9 cellular contexts compared by ENCODE assay signal in genomic region chr4:139651282-139652194, GRCh38. TPM values are rescaled to one million over a fixed set of nuclear protein-coding genes. Genes with fewer than 3 reads are reported as not detected.
A peak's percentile ranks its signal among the peaks of the same experiment; 100 is the strongest.
DNase-seq lines count a peak whose midpoint lies in the region; ATAC-seq and TF ChIP-seq lines count a peak whose summit lies in the region.
"Had no signal": no experiment of that assay in that cellular context is flagged by ENCODE, and none has a peak within 500 bp of the region (broad histone marks: within the 10 kb centered on the region; RNA-seq: fewer than 3 reads in every experiment).

No MANE protein-coding gene starts in this region.

- no peaks in the 10 kb centered on the region for H3K79me1 ChIP-seq in IMR-90 (ENCODE audit: low read depth in 1 of 2, low read length in 2 of 2)

- peaks cover 11% of the 10 kb centered on the region for H3K4me1 Mint-ChIP-seq in nephron

- H3K9me2 ChIP-seq in PC-3 (replicated peaks; ENCODE audit: low read length), result no peaks in the 10 kb centered on the region

- no peaks in the 10 kb centered on the region for H3K9me3 Mint-ChIP-seq in nephron
- H3K9me3 Mint-ChIP-seq: dendritic cell treated with granulocyte-macrophage colony-stimulating factor and Interleukin-4, amounts not matched to agents 40 ng/mL and 50 ng/mL, for 4 days had no signal

- no peak overlapping the region for H3K4ac ChIP-seq in IMR-90 (ENCODE audit: low read depth, low read length)

- no peaks in the 10 kb centered on the region for H3K9me1 ChIP-seq in IMR-90 (ENCODE audit: insufficient read depth, low read length)

- H3K27me3 Mint-ChIP-seq in nephron (ENCODE audit: low read depth), result peaks cover 7% of the 10 kb centered on the region

- peak overlapping the region; percentile 2 to 29 (median 19) for H3K4me3 Mint-ChIP-seq in nephron
- H3K4me3 Mint-ChIP-seq: dendritic cell treated with granulocyte-macrophage colony-stimulating factor and Interleukin-4, amounts not matched to agents 40 ng/mL and 50 ng/mL, for 4 days had no signal

- TF ChIP-seq CTCF in IMR-90 (conservative IDR thresholded peaks at IDR 0.05; ENCODE audit: low read depth, low read length), result peak; percentile 93
- peak; percentile 85 for TF ChIP-seq CTCF in PC-3 (conservative IDR thresholded peaks at IDR 0.05; ENCODE audit: low read depth, low read length)
- peak; percentile 85 to 91 (median 86) for TF ChIP-seq CTCF in nephron (IDR thresholded peaks at IDR 0.05; ENCODE audit: unreplicated experiment in 3 of 3)

- H3K27me3 ChIP-seq in IMR-90 (ENCODE audit: control insufficient read depth, insufficient read depth, low read length), result no peaks in the 10 kb centered on the region
- H3K27me3 ChIP-seq in PC-3 (ENCODE audit: low read length), result no peaks in the 10 kb centered on the region
- no peaks in the 10 kb centered on the region for H3K27me3 ChIP-seq in stomach smooth muscle (ENCODE audit: control insufficient read depth in 1 of 2, insufficient read depth in 2 of 2, low read length in 2 of 2)

- TF ChIP-seq POLR2A in IMR-90 (IDR thresholded peaks at IDR 0.05; ENCODE audit: low read depth, low read length), result no peak

- no peak overlapping the region for H4K91ac ChIP-seq in IMR-90 (ENCODE audit: insufficient read depth, low read depth, low read length)

- no peak overlapping the region for H3K27ac ChIP-seq in IMR-90 (ENCODE audit: insufficient read depth, low read length)
- H3K27ac ChIP-seq in PC-3 (ENCODE audit: low read length), result no peak overlapping the region
- no peak overlapping the region for H3K27ac ChIP-seq in stomach smooth muscle (ENCODE audit: low read length)

- no peak overlapping the region for H2BK5ac ChIP-seq in IMR-90 (ENCODE audit: low read depth, low read length, poor library complexity, severe bottlenecking)

- H2AK9ac ChIP-seq in IMR-90 (replicated peaks; ENCODE audit: low read depth, low read length, poor library complexity), result no peak overlapping the region

- in situ Hi-C loops in Caki2 (cut with HindIII; ENCODE audit: low pct_unique_long_range_greater_than_20kb, low sequenced_read_pairs) (no loop called here), IMR-90 (cut with MboI; ENCODE audit: low sequenced_read_pairs) (loop anchor here (5.0 kb wide), 1 partner anchor 154 kb away; no protein-coding TSS in a partner anchor)

- no peak overlapping the region for H4K5ac ChIP-seq in IMR-90 (ENCODE audit: low read depth, low read length)

- DNase-seq in Caki2 (ENCODE audit: low read depth) (peak; percentile 52), IMR-90 (peak; percentile 83), PC-3 (peak; percentile 68), activated T-cell treated with anti-CD3 and anti-CD28 coated beads for 24 hours (ENCODE audit: low read depth) (peak; percentile 48)

- no peak overlapping the region for H3K23ac ChIP-seq in IMR-90 (ENCODE audit: low read depth, low read length)

- H3K79me2 ChIP-seq in PC-3 (ENCODE audit: low read length), result no peaks in the 10 kb centered on the region

- H4K20me1 ChIP-seq in IMR-90 (ENCODE audit: insufficient read depth, low read length) (no peaks in the 10 kb centered on the region), PC-3 (ENCODE audit: low read length) (no peaks in the 10 kb centered on the region)

- no peaks in the 10 kb centered on the region for H3F3A ChIP-seq in PC-3 (ENCODE audit: low read length, unreplicated experiment)

- intact Hi-C loops in IMR-90 (cut with micrococcal nuclease), result loop anchor here (1.0 to 2.0 kb wide), 4 partner anchors 48 to 235 kb away; no protein-coding TSS in a partner anchor
- intact Hi-C loops in PC-3 (cut with micrococcal nuclease), result loop anchor here (1.0 to 2.0 kb wide), 3 partner anchors 15 to 48 kb away; no protein-coding TSS in a partner anchor

- H2AK5ac ChIP-seq in IMR-90 (ENCODE audit: low read depth, low read length), result no peak overlapping the region

- no peaks in the 10 kb centered on the region for H3K36me3 Mint-ChIP-seq in nephron (ENCODE audit: low read depth)

- dilution Hi-C loops in IMR-90 (cut with HindIII; ENCODE audit: low sequenced_read_pairs, unreplicated experiment), result no loop called here

- H3K4me2 ChIP-seq in IMR-90 (ENCODE audit: low read depth, low read length), result peak overlapping the region; percentile 9; the same call in 1 of the 2 replicates
- peak overlapping the region; percentile 58 for H3K4me2 ChIP-seq in PC-3 (ENCODE audit: low read length)

- H3K9me3 ChIP-seq in IMR-90 (ENCODE audit: control insufficient read depth, insufficient read depth, low read length) (no peaks in the 10 kb centered on the region), PC-3 (ENCODE audit: low read length) (no peaks in the 10 kb centered on the region), stomach smooth muscle (ENCODE audit: control insufficient read depth in 2 of 2, low read length in 2 of 2) (no peaks in the 10 kb centered on the region)

- 6% methylated on average over 2 of the region's 13 CpGs; no CpG with 5 or more reads in 1 of the 2 experiments for WGBS in IMR-90 (ENCODE audit: extremely low coverage in 2 of 2, insufficient read length in 1 of 2), 2 experiments

- peak; percentile 86 for ATAC-seq in GM21360 (IDR thresholded peaks at IDR 0.05; ENCODE audit: unreplicated experiment)
- ATAC-seq in IMR-90 (ENCODE audit: low read depth), result peak; percentile 93
- peak; percentile 37 for ATAC-seq in PC-3
- peak; percentile 62 for ATAC-seq in esophagus mucosa

- peak; percentile 81 for TF ChIP-seq RAD21 in IMR-90 (IDR thresholded peaks at IDR 0.05; ENCODE audit: low read length)

- H3K4me3 ChIP-seq in IMR-90 (ENCODE audit: insufficient read depth, low read depth, low read length) (no peak overlapping the region), PC-3 (ENCODE audit: low read length) (no peak overlapping the region), stomach smooth muscle (ENCODE audit: low read length in 2 of 2) (peak overlapping the region; percentile 41 to 62)

- H3K4me1 ChIP-seq in IMR-90 (ENCODE audit: control insufficient read depth, insufficient read depth, low read length), result no peaks in the 10 kb centered on the region
- peaks cover 20% of the 10 kb centered on the region for H3K4me1 ChIP-seq in PC-3 (ENCODE audit: insufficient read depth, low read length)
- peaks cover 13% of the 10 kb centered on the region for H3K4me1 ChIP-seq in stomach smooth muscle (ENCODE audit: control insufficient read depth, insufficient read depth, low read length)

- H3K56ac ChIP-seq in IMR-90 (ENCODE audit: extremely low read depth, insufficient read depth, low read length), result no peak overlapping the region

- CTCF ChIA-PET in IMR-90 (lab: Yijun Ruan, JAX) (interaction anchor here (0.6 to 4.6 kb wide), 6 partner anchors 10 to 602 kb away, joined by 3 to 37 read pairs (median 5); no protein-coding TSS in a partner anchor), PC-3 (lab: Charles Lee) (interaction anchor here (1.6 kb wide), 1 partner anchor 48 kb away, joined by 6 read pairs; no protein-coding TSS in a partner anchor)

- H4K8ac ChIP-seq in IMR-90 (ENCODE audit: low read depth in 2 of 2, low read length in 2 of 2), result no peak overlapping the region

- H3K36me3 ChIP-seq in IMR-90 (ENCODE audit: control insufficient read depth, insufficient read depth, low read length), result no peaks in the 10 kb centered on the region
- H3K36me3 ChIP-seq in PC-3 (ENCODE audit: low read depth, low read length), result no peaks in the 10 kb centered on the region
- no peaks in the 10 kb centered on the region for H3K36me3 ChIP-seq in stomach smooth muscle (ENCODE audit: control insufficient read depth in 2 of 2, insufficient read depth in 2 of 2, low read length in 2 of 2)

- H3K27ac Mint-ChIP-seq in nephron, result peak overlapping the region; percentile 41 to 50 (median 43)
- H3K27ac Mint-ChIP-seq: dendritic cell treated with granulocyte-macrophage colony-stimulating factor and Interleukin-4, amounts not matched to agents 40 ng/mL and 50 ng/mL, for 4 days had no signal

- peak overlapping the region; percentile 69 for H2AFZ ChIP-seq in IMR-90 (replicated peaks; ENCODE audit: low read length, poor library complexity)
- H2AFZ ChIP-seq in PC-3 (ENCODE audit: low read length), result peak overlapping the region; percentile 65; the same call in 1 of the 2 replicates

- BruUV-seq in IMR-90 (replicated peaks; lab: Mats Ljungman, UMichigan) (no TSS peak), PC-3 (replicated peaks; lab: Mats Ljungman, UMichigan) (no TSS peak)

- POLR2A ChIA-PET in IMR-90 (lab: Charles Lee; ENCODE audit: unreplicated experiment) (no interaction called here), PC-3 (lab: Charles Lee; ENCODE audit: unreplicated experiment) (no interaction called here)

- no peak overlapping the region for H3K18ac ChIP-seq in IMR-90 (ENCODE audit: low read depth, low read length)

- H2BK120ac ChIP-seq in IMR-90 (ENCODE audit: low read depth, low read length), result no peak overlapping the region

- H3K9ac ChIP-seq in IMR-90 (ENCODE audit: low read depth, low read length), result no peak overlapping the region
- no peak overlapping the region for H3K9ac ChIP-seq in PC-3 (ENCODE audit: low read length)
- peak overlapping the region in 1 of 2 donors; percentile 36 for H3K9ac ChIP-seq in stomach smooth muscle (ENCODE audit: low read length in 2 of 2)

- no peak overlapping the region for H2BK15ac ChIP-seq in IMR-90 (ENCODE audit: low read depth, low read length)

- H2BK20ac ChIP-seq in IMR-90 (ENCODE audit: low read depth, low read length), result no peak overlapping the region

- no peak overlapping the region for H3K14ac ChIP-seq in IMR-90 (replicated peaks; ENCODE audit: low read depth, low read length)

TF ChIP-seq in IMR-90, 13 proteins besides CTCF, POLR2A, EP300 and RAD21:
- TF ChIP-seq FOS (IDR thresholded peaks at IDR 0.05; ENCODE audit: low read depth, low read length) (no peak), CHD1 (IDR thresholded peaks at IDR 0.05; ENCODE audit: low read depth, low read length) (no peak), RCOR1 (IDR thresholded peaks at IDR 0.05; ENCODE audit: insufficient replicate concordance, low read length) (no peak), SMC3 (IDR thresholded peaks at IDR 0.05; ENCODE audit: low read depth, low read length) (peak; percentile 94)
TF ChIP-seq in IMR-90: peak in this region for 1.

RNA-seq across cellular contexts. Expression of gene MGST2, which starts 14.1 kb away (rescaled TPM):
- total RNA-seq in Caki2 (2014; rRNA removed; shearing (Covaris generic); ENCODE audit: low replicate concordance), result 48.5 and 54.0 TPM in 2 replicates
- total RNA-seq in IMR-90 (2012; rRNA removed) (4.8 and 8.1 TPM in 2 replicates), PC-3 (2014; rRNA removed) (31.6 and 39.0 TPM in 2 replicates), esophagus mucosa (128 TPM)
- 9.0 and 10.5 TPM in 2 replicates for polyA plus RNA-seq in IMR-90 (2012; rRNA removed)
- 3.4 and 5.8 TPM in 2 replicates for polyA plus RNA-seq in IMR-90 (2012; cell fraction: cytosol; rRNA removed)
- polyA plus RNA-seq in IMR-90 (2012; cell fraction: nucleus; rRNA removed; ENCODE audit: low replicate concordance), result 1.1 and 4.5 TPM in 2 replicates

Comparison
In these comparisons a context has a peak if more than half of its experiments do, and no peak if none do; other contexts are left out.
1. ATAC-seq: peak in every context shown above with its lines; median percentile 93 in IMR-90; 86 in GM21360; 62 in esophagus mucosa; 37 in PC-3.
2. H3K4me3 ChIP-seq: peak in stomach smooth muscle (2 of 2); none in IMR-90 (single experiment) and PC-3 (single experiment).
3. Peak in every context shown above with its lines, with median percentiles within 50 percentile points of each other: DNase-seq and CTCF ChIP-seq.